Comparison of ENCODE assay signal across 8 cellular contexts in the genomic region with DNA sequence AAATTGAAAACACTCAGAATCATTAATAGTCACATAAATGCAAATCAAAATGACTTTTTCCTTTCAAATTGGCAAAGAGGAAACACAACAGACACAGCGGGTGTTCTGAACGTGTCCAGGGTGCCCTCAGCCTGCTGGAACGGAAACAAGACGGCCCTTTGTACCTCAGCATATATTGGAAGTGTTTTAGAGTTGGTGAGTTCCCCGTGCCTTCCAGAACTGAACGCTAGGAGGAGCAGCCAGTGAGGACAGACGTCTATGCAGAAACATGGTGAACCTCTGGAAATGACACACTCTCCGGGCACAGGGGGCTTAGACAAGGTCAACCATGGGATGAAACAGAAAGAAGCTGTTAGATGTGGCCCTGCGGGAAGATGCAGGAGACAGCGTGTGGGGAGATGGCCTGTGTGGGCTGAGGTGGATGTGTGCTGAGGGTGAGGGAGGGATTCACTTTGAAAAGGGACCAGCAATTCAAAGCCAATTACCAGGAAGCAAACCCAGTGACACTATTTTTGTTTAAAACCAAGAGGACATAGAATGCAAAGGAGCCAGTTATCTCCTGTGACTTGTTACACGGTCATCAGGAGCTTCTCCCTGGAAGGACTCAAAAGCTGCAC. TPM values are rescaled to one million over a fixed set of nuclear protein-coding genes. Genes with fewer than 3 reads are reported as not detected.
DNase-seq lines count a peak whose midpoint lies in the region; FAIRE-seq and TF ChIP-seq lines count a peak whose summit lies in the region.

No MANE protein-coding gene starts in this region.

- TF ChIP-seq CTCF in HEK293 (tag by site-specific recombination; IDR thresholded peaks at IDR 0.05) (peak; percentile 25; the same call in 1 of the 2 replicates), Peyer's patch (IDR thresholded peaks at IDR 0.05) (peak; percentile 22 to 79 (median 66)), parathyroid adenoma (IDR thresholded peaks at IDR 0.05) (peak; percentile 43)

- peak; percentile 59 for DNase-seq in CD1c-positive myeloid dendritic cell (ENCODE audit: extremely low spot score)
- DNase-seq in Peyer's patch, result peak; percentile 56 to 90 (median 66)
- peak; percentile 76 for DNase-seq in activated effector memory CD4-positive, alpha-beta T cell treated with anti-CD3 and anti-CD28 coated beads, Interleukin-2, amount 50 U/mL, for 16 hours
- peak; percentile 44 to 61 for DNase-seq in frontal cortex (ENCODE audit: low spot score in 2 of 2)
- no peak for DNase-seq in NCI-H2107 (lab: John Stamatoyannopoulos, UW)
- no peak for DNase-seq in DMS79 (lab: John Stamatoyannopoulos, UW)

- POLR2A ChIA-PET in HEK293 (lab: Yijun Ruan, JAX), result no interaction called here

- no peak overlapping the region for H3K4me3 ChIP-seq in HEK293 (ENCODE audit: low read depth, low read length)
- no peak overlapping the region for H3K4me3 ChIP-seq in Peyer's patch
- no peak overlapping the region for H3K4me3 ChIP-seq in parathyroid adenoma (ENCODE audit: low read depth, low read length)

- H3K27me3 ChIP-seq in Peyer's patch, result no peaks in the 10 kb centered on the region
- H3K27me3 ChIP-seq in parathyroid adenoma (ENCODE audit: control insufficient read depth, insufficient read depth, low read length), result no peaks in the 10 kb centered on the region

- CTCF ChIA-PET in HEK293 (lab: Yijun Ruan, JAX), result interaction anchor here (0.6 to 0.7 kb wide), 3 partner anchors 13 to 74 kb away, joined by 4 to 5 read pairs (median 4); no protein-coding TSS in a partner anchor

- H3K9ac ChIP-seq in parathyroid adenoma, result no peak overlapping the region

- H3K4me1 ChIP-seq in HEK293 (ENCODE audit: control insufficient read depth, insufficient read depth, low read length), result no peaks in the 10 kb centered on the region
- peaks cover 0 to 3% (median 0%) of the 10 kb centered on the region in 4 donors for H3K4me1 ChIP-seq in Peyer's patch
- H3K4me1 ChIP-seq in parathyroid adenoma, result no peaks in the 10 kb centered on the region

- no peak for FAIRE-seq in frontal cortex (lab: Jason Lieb, UNC)

- H3K4me2 ChIP-seq in parathyroid adenoma (ENCODE audit: low read length), result no peak overlapping the region

- TF ChIP-seq POLR2A in Peyer's patch (IDR thresholded peaks at IDR 0.05), result no peak

- no peak overlapping the region for H3K27ac ChIP-seq in HEK293 (ENCODE audit: extremely low read depth, low read depth, low read length)
- peak overlapping the region in 1 of 4 donors; percentile 5 for H3K27ac ChIP-seq in Peyer's patch
- H3K27ac ChIP-seq in parathyroid adenoma, result no peak overlapping the region

- H3K36me3 ChIP-seq in HEK293 (ENCODE audit: control insufficient read depth in 2 of 2, insufficient read depth in 1 of 2, low read length in 2 of 2) (no peaks in the 10 kb centered on the region), Peyer's patch (no peaks in the 10 kb centered on the region), parathyroid adenoma (ENCODE audit: control insufficient read depth, insufficient read depth, low read length) (no peaks in the 10 kb centered on the region)

- no peak overlapping the region for H2AFZ ChIP-seq in parathyroid adenoma

- H3K9me3 ChIP-seq in HEK293 (ENCODE audit: control insufficient read depth, insufficient read depth, low read depth, low read length), result no peaks in the 10 kb centered on the region
- H3K9me3 ChIP-seq in Peyer's patch, result no peaks in the 10 kb centered on the region
- no peaks in the 10 kb centered on the region for H3K9me3 ChIP-seq in parathyroid adenoma (ENCODE audit: control insufficient read depth, low read length)

- H3K79me2 ChIP-seq in parathyroid adenoma, result no peaks in the 10 kb centered on the region

TF ChIP-seq in HEK293, 187 proteins besides CTCF, POLR2A, EP300 and RAD21:
- TF ChIP-seq, protein P1, sequence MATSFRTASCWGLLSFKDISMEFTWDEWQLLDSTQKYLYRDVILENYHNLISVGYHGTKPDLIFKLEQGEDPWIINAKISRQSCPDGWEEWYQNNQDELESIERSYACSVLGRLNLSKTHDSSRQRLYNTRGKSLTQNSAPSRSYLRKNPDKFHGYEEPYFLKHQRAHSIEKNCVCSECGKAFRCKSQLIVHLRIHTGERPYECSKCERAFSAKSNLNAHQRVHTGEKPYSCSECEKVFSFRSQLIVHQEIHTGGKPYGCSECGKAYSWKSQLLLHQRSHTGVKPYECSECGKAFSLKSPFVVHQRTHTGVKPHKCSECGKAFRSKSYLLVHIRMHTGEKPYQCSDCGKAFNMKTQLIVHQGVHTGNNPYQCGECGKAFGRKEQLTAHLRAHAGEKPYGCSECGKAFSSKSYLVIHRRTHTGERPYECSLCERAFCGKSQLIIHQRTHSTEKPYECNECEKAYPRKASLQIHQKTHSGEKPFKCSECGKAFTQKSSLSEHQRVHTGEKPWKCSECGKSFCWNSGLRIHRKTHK (tag by site-specific recombination; IDR thresholded peaks at IDR 0.05), result no peak
- TF ChIP-seq KLF10 (tag by site-specific recombination; IDR thresholded peaks at IDR 0.05) (no peak), ZNF837 (tag by site-specific recombination; IDR thresholded peaks at IDR 0.05) (no peak), GFI1B (tag by site-specific recombination; IDR thresholded peaks at IDR 0.05) (no peak), ZNF426 (tag by site-specific recombination; IDR thresholded peaks at IDR 0.05) (no peak), ZNF514 (tag by site-specific recombination; IDR thresholded peaks at IDR 0.05) (no peak), ZNF791 (tag by site-specific recombination; IDR thresholded peaks at IDR 0.05) (no peak), ZNF560 (tag by site-specific recombination; IDR thresholded peaks at IDR 0.05; ENCODE audit: borderline replicate concordance) (no peak), ZNF600 (tag by site-specific recombination; IDR thresholded peaks at IDR 0.05) (no peak), ZIC2 (tag by site-specific recombination; IDR thresholded peaks at IDR 0.05) (no peak)
- TF ChIP-seq, protein P2, sequence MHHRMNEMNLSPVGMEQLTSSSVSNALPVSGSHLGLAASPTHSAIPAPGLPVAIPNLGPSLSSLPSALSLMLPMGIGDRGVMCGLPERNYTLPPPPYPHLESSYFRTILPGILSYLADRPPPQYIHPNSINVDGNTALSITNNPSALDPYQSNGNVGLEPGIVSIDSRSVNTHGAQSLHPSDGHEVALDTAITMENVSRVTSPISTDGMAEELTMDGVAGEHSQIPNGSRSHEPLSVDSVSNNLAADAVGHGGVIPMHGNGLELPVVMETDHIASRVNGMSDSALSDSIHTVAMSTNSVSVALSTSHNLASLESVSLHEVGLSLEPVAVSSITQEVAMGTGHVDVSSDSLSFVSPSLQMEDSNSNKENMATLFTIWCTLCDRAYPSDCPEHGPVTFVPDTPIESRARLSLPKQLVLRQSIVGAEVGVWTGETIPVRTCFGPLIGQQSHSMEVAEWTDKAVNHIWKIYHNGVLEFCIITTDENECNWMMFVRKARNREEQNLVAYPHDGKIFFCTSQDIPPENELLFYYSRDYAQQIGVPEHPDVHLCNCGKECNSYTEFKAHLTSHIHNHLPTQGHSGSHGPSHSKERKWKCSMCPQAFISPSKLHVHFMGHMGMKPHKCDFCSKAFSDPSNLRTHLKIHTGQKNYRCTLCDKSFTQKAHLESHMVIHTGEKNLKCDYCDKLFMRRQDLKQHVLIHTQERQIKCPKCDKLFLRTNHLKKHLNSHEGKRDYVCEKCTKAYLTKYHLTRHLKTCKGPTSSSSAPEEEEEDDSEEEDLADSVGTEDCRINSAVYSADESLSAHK (tag by site-specific recombination; IDR thresholded peaks at IDR 0.05), result no peak
- TF ChIP-seq, protein P3, sequence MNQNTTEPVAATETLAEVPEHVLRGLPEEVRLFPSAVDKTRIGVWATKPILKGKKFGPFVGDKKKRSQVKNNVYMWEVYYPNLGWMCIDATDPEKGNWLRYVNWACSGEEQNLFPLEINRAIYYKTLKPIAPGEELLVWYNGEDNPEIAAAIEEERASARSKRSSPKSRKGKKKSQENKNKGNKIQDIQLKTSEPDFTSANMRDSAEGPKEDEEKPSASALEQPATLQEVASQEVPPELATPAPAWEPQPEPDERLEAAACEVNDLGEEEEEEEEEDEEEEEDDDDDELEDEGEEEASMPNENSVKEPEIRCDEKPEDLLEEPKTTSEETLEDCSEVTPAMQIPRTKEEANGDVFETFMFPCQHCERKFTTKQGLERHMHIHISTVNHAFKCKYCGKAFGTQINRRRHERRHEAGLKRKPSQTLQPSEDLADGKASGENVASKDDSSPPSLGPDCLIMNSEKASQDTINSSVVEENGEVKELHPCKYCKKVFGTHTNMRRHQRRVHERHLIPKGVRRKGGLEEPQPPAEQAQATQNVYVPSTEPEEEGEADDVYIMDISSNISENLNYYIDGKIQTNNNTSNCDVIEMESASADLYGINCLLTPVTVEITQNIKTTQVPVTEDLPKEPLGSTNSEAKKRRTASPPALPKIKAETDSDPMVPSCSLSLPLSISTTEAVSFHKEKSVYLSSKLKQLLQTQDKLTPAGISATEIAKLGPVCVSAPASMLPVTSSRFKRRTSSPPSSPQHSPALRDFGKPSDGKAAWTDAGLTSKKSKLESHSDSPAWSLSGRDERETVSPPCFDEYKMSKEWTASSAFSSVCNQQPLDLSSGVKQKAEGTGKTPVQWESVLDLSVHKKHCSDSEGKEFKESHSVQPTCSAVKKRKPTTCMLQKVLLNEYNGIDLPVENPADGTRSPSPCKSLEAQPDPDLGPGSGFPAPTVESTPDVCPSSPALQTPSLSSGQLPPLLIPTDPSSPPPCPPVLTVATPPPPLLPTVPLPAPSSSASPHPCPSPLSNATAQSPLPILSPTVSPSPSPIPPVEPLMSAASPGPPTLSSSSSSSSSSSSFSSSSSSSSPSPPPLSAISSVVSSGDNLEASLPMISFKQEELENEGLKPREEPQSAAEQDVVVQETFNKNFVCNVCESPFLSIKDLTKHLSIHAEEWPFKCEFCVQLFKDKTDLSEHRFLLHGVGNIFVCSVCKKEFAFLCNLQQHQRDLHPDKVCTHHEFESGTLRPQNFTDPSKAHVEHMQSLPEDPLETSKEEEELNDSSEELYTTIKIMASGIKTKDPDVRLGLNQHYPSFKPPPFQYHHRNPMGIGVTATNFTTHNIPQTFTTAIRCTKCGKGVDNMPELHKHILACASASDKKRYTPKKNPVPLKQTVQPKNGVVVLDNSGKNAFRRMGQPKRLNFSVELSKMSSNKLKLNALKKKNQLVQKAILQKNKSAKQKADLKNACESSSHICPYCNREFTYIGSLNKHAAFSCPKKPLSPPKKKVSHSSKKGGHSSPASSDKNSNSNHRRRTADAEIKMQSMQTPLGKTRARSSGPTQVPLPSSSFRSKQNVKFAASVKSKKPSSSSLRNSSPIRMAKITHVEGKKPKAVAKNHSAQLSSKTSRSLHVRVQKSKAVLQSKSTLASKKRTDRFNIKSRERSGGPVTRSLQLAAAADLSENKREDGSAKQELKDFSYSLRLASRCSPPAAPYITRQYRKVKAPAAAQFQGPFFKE (tag by site-specific recombination; IDR thresholded peaks at IDR 0.05; ENCODE audit: borderline replicate concordance), result no peak
TF ChIP-seq in HEK293: peak in this region for 0.

RNA-seq across cellular contexts. Expression of a gene that starts 40.4 kb away (rescaled TPM):
- 1 to 10 TPM in 3 of 4 donors, not detected in 1; 4.5 to 6.6 (median 5.4) TPM for total RNA-seq in Peyer's patch
- 3.3 TPM for total RNA-seq in frontal cortex

Comparison
In these comparisons a context has a peak if more than half of its experiments do, and no peak if none do; other contexts are left out.
1. DNase-seq: peak in CD1c-positive myeloid dendritic cell (single experiment), Peyer's patch (3 of 3), activated effector memory CD4-positive, alpha-beta T cell treated with anti-CD3 and anti-CD28 coated beads, Interleukin-2, amount 50 U/mL, for 16 hours (single experiment) and frontal cortex (2 of 2); none in NCI-H2107 (single experiment) and DMS79 (single experiment).
2. Peak in every context shown above with its lines, with median percentiles within 50 percentile points of each other: CTCF ChIP-seq.